ENCODE assay signal across 14 cellular contexts in genomic region chr3:128455786-128456748, GRCh38. TPM values are rescaled to one million over a fixed set of nuclear protein-coding genes. Genes with fewer than 3 reads are reported as not detected.
"Had no signal": no experiment of that assay in that cellular context is flagged by ENCODE, and none has a peak within 500 bp of the region (broad histone marks: within the 10 kb centered on the region; RNA-seq: fewer than 3 reads in every experiment).

No MANE protein-coding gene starts in this region.

- H3K36me3 Mint-ChIP-seq: activated naive CD8-positive, alpha-beta T cell treated with anti-CD3 and anti-CD28 coated beads, Interleukin-2, amount 10 ng/mL, durations not matched to agents 7 days and 5 days had no signal

- H3K9me3 Mint-ChIP-seq: activated CD4-positive, alpha-beta memory T cell treated with anti-CD3 and anti-CD28 coated beads, Interleukin-2, amount 10 ng/mL, durations not matched to agents 7 days and 5 days; activated naive CD8-positive, alpha-beta T cell treated with anti-CD3 and anti-CD28 coated beads, Interleukin-2, amount 10 ng/mL, durations not matched to agents 7 days and 5 days; nephron had no signal

- H3K4me3 ChIP-seq: breast epithelium, esophagus muscularis mucosa, pancreas, skin epidermis had no signal

- H3K4me3 Mint-ChIP-seq: activated CD4-positive, alpha-beta memory T cell treated with anti-CD3 and anti-CD28 coated beads, Interleukin-2, amount 10 ng/mL, durations not matched to agents 7 days and 5 days; activated naive CD8-positive, alpha-beta T cell treated with anti-CD3 and anti-CD28 coated beads, Interleukin-2, amount 10 ng/mL, durations not matched to agents 7 days and 5 days; activated T-cell treated with anti-CD3 and anti-CD28 coated beads, Interleukin-2, amount 50 U/mL, for 72 hours; nephron had no signal

- H3K4me1 Mint-ChIP-seq: activated CD4-positive, alpha-beta memory T cell treated with anti-CD3 and anti-CD28 coated beads, Interleukin-2, amount 10 ng/mL, durations not matched to agents 7 days and 5 days had no signal

- H3K36me3 ChIP-seq: breast epithelium, esophagus muscularis mucosa, pancreas had no signal

- H3K27ac ChIP-seq: breast epithelium, esophagus muscularis mucosa, pancreas, skin epidermis had no signal

- H3K9me3 ChIP-seq: breast epithelium, esophagus muscularis mucosa, pancreas had no signal

- ATAC-seq: pancreas had no signal

- H3K27ac Mint-ChIP-seq: activated CD4-positive, alpha-beta memory T cell treated with anti-CD3 and anti-CD28 coated beads, Interleukin-2, amount 10 ng/mL, durations not matched to agents 7 days and 5 days; activated naive CD8-positive, alpha-beta T cell treated with anti-CD3 and anti-CD28 coated beads, Interleukin-2, amount 10 ng/mL, durations not matched to agents 7 days and 5 days; activated T-cell treated with anti-CD3 and anti-CD28 coated beads, Interleukin-2, amount 50 U/mL, for 72 hours had no signal

- H3K4me1 ChIP-seq: breast epithelium, esophagus muscularis mucosa, pancreas had no signal

- H3K27me3 ChIP-seq: breast epithelium, pancreas had no signal

- DNase-seq: activated CD4-positive, alpha-beta memory T cell treated with anti-CD3 and anti-CD28 coated beads, Interleukin-2, amount 10 ng/mL, durations not matched to agents 7 days and 5 days; activated CD8-positive, alpha-beta memory T cell treated with anti-CD3 and anti-CD28 coated beads, Interleukin-2, amount 50 U/mL, for 4 hours; activated gamma-delta T cell treated with Interleukin-2 at 50 U/mL for 16 hours; activated naive CD8-positive, alpha-beta T cell treated with anti-CD3 and anti-CD28 coated beads, Interleukin-2, amount 10 ng/mL, durations not matched to agents 7 days and 5 days; activated T-cell treated with anti-CD3 and anti-CD28 coated beads, Interleukin-2, amount 50 U/mL, for 72 hours; anterior cingulate cortex; foreskin fibroblast; pancreas; T1000 had no signal

RNA-seq across cellular contexts. Expression of gene DNAJB8, which starts 10.6 kb away (rescaled TPM):
- total RNA-seq: activated CD4-positive, alpha-beta memory T cell treated with anti-CD3 and anti-CD28 coated beads, Interleukin-2, amount 10 ng/mL, durations not matched to agents 7 days and 5 days; activated naive CD8-positive, alpha-beta T cell treated with anti-CD3 and anti-CD28 coated beads, Interleukin-2, amount 10 ng/mL, durations not matched to agents 7 days and 5 days; activated T-cell treated with anti-CD3 and anti-CD28 coated beads, Interleukin-2, amount 50 U/mL, for 72 hours; breast epithelium; esophagus muscularis mucosa; pancreas had no signal
- polyA plus RNA-seq: pancreas, thymus had no signal

RNA-seq across cellular contexts. Expression of gene GATA2, which starts 36.9 kb away (rescaled TPM):
- total RNA-seq: activated naive CD8-positive, alpha-beta T cell treated with anti-CD3 and anti-CD28 coated beads, Interleukin-2, amount 10 ng/mL, durations not matched to agents 7 days and 5 days had no signal
